ENCODE assay signal across 25 cellular contexts in genomic region chr9:126481862-126482261, GRCh38.
DNase-seq lines count a peak whose midpoint lies in the region; ATAC-seq and TF ChIP-seq lines count a peak whose summit lies in the region.
"Had no signal": no experiment of that assay in that cellular context is flagged by ENCODE, and none has a peak within 500 bp of the region (broad histone marks: within the 10 kb centered on the region; RNA-seq: fewer than 3 reads in every experiment).

No MANE protein-coding gene starts in this region.

- H3K4me1 ChIP-seq in BLaER1 (peaks cover 43% of the 10 kb centered on the region), lower lobe of right lung (no peaks in the 10 kb centered on the region), skeletal muscle satellite cell (ENCODE audit: control insufficient read depth, insufficient read depth, low read length) (peaks cover 12% of the 10 kb centered on the region), PC-9 (replicated peaks; ENCODE audit: insufficient read depth) (no peaks in the 10 kb centered on the region)
- H3K4me1 ChIP-seq: pancreas, transverse colon had no signal

- H3K27ac ChIP-seq in BLaER1 (no peak overlapping the region), dorsolateral prefrontal cortex (peak overlapping the region in 58 of 59 donors; percentile 14 to 90 (median 78)), lower lobe of right lung (no peak overlapping the region), PC-9 (no peak overlapping the region)
- H3K27ac ChIP-seq: 22Rv1, pancreas, spleen, transverse colon had no signal

- H3K36me3 ChIP-seq in BLaER1 (peaks cover 16% of the 10 kb centered on the region; the same call in 1 of the 2 replicates), lower lobe of right lung (peaks cover 50% of the 10 kb centered on the region), skeletal muscle satellite cell (ENCODE audit: insufficient read depth, low read length) (no peaks in the 10 kb centered on the region), PC-9 (ENCODE audit: low read depth) (no peaks in the 10 kb centered on the region)
- H3K36me3 ChIP-seq: pancreas, transverse colon had no signal

- H3K9me2 ChIP-seq in PC-9 (ENCODE audit: insufficient read depth): no peaks in the 10 kb centered on the region

- no peaks in the 10 kb centered on the region for H3F3A ChIP-seq in PC-9 (ENCODE audit: insufficient read depth, low read depth)

- ATAC-seq in lower lobe of right lung: no peak
- no peak for ATAC-seq in GM18520 (IDR thresholded peaks at IDR 0.05; ENCODE audit: unreplicated experiment)
- ATAC-seq: naive thymus-derived CD8-positive, alpha-beta T cell; pancreas had no signal

- POLR2A ChIA-PET in PC-9 (lab: Charles Lee; ENCODE audit: unreplicated experiment): no interaction called here

- no peaks in the 10 kb centered on the region for H3K79me2 ChIP-seq in PC-9 (ENCODE audit: low read depth)

- TF ChIP-seq CTCF in dorsolateral prefrontal cortex (IDR thresholded peaks at IDR 0.05 in 54 of 56, conservative IDR thresholded peaks at IDR 0.05 in 2 of 56; ENCODE audit: low read depth in 1 of 56, partially characterized antibody in 56 of 56) (no peak), lower lobe of right lung (IDR thresholded peaks at IDR 0.05) (no peak), PC-9 (conservative IDR thresholded peaks at IDR 0.05) (no peak)

- DNase-seq in dorsolateral prefrontal cortex: no peak
- DNase-seq in lower lobe of right lung: peak; percentile 28
- no peak for DNase-seq in SIG-M5 treated with dmso at 0.1 percent for 504 hours (lab: John Stamatoyannopoulos, UW; ENCODE audit: unreplicated experiment)
- no peak for DNase-seq in PC-9
- no peak for DNase-seq in kidney glomerular epithelial cell (lab: John Stamatoyannopoulos, UW)
- DNase-seq: activated CD4-positive, alpha-beta memory T cell treated with anti-CD3 and anti-CD28 coated beads for 36 hours; activated CD4-positive, alpha-beta T cell treated with anti-CD3 and anti-CD28 coated beads for 1 hour; activated naive CD4-positive, alpha-beta T cell treated with Interleukin-2 at 50 U/mL for 16 hours; Calu3; DMS79; effector CD4-positive, alpha-beta T cell; GF-D8; naive thymus-derived CD8-positive, alpha-beta T cell; NCI-H146; NCI-H345; pancreas; SHP77 treated with DMSO at 0.1 percent for 48 hours; spleen; stomach; transverse colon had no signal

- CTCF ChIA-PET in PC-9 (lab: Charles Lee): interaction anchor here (1.6 kb wide), 1 partner anchor 9 kb away, joined by 3 read pairs; no protein-coding TSS in a partner anchor

- BruUV-seq in PC-9 (replicated peaks; lab: Mats Ljungman, UMichigan): no TSS peak

- H3K9ac ChIP-seq in BLaER1: no peak overlapping the region
- H3K9ac ChIP-seq in skeletal muscle satellite cell (ENCODE audit: low read depth, low read length): no peak overlapping the region

- no peak overlapping the region for H2AFZ ChIP-seq in PC-9

- H3K27me3 ChIP-seq in BLaER1 (no peaks in the 10 kb centered on the region), dorsolateral prefrontal cortex (no peaks in the 10 kb centered on the region), lower lobe of right lung (ENCODE audit: low read depth) (no peaks in the 10 kb centered on the region), skeletal muscle satellite cell (ENCODE audit: control insufficient read depth, insufficient read depth, low read length) (no peaks in the 10 kb centered on the region), PC-9 (ENCODE audit: insufficient read depth, low read depth) (no peaks in the 10 kb centered on the region)
- H3K27me3 ChIP-seq: pancreas, spleen, stomach, transverse colon had no signal

- H3K9me3 ChIP-seq in BLaER1 (peaks cover 10% of the 10 kb centered on the region), lower lobe of right lung (no peaks in the 10 kb centered on the region), skeletal muscle satellite cell (replicated peaks; ENCODE audit: low read length) (no peaks in the 10 kb centered on the region), PC-9 (ENCODE audit: insufficient read depth, low read depth) (no peaks in the 10 kb centered on the region)
- H3K9me3 ChIP-seq: pancreas, stomach, transverse colon had no signal

- intact Hi-C loops in dorsolateral prefrontal cortex (cut with DNase I) (no loop called here), lower lobe of right lung (cut with DNase I) (no loop called here), PC-9 (cut with micrococcal nuclease; ENCODE audit: unreplicated experiment) (no loop called here)

- H3K4me2 ChIP-seq in BLaER1 (peak overlapping the region; percentile 75), skeletal muscle satellite cell (ENCODE audit: low read length) (peak overlapping the region; percentile 73), PC-9 (no peak overlapping the region)

- H3K4me3 ChIP-seq in BLaER1: no peak overlapping the region
- H3K4me3 ChIP-seq in dorsolateral prefrontal cortex: peak overlapping the region in 12 of 59 donors; percentile 11 to 37 (median 24)
- no peak overlapping the region for H3K4me3 ChIP-seq in lower lobe of right lung
- no peak overlapping the region for H3K4me3 ChIP-seq in skeletal muscle satellite cell (ENCODE audit: low read length)
- no peak overlapping the region for H3K4me3 ChIP-seq in PC-9
- H3K4me3 ChIP-seq: lung, pancreas, spleen, transverse colon had no signal

- H4K20me1 ChIP-seq in BLaER1 (0 out of 2 replicates have a peak, but pooled peaks cover 9% of the 10 kb centered on the region), PC-9 (ENCODE audit: insufficient read depth) (no peaks in the 10 kb centered on the region)

Comparison
In these comparisons a context has a peak if more than half of its experiments do, and no peak if none do; other contexts are left out.
1. H3K27ac ChIP-seq: peak in dorsolateral prefrontal cortex (58 of 59); none in BLaER1 (single experiment), lower lobe of right lung (single experiment) and PC-9 (single experiment).